ENCODE assay signal across 26 cellular contexts in the genomic region with DNA sequence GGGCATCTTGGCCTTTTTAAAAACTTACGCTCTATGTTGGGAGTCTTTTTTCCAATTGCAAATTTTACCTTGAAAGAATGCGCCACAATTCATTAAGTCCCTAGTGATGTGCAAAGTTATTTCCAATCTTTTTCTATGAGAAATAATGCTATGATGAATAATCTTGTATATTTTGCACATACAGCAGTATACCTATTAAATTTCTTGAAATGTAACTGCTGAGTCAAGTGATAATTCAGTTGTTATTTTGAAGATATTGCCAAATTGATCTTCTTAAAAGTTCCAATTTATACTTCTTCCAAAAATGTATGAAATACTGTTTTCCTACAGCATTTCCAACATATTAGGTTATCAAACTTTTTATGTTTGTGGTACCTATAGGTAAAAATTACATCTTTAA.
"Had no signal": no experiment of that assay in that cellular context is flagged by ENCODE, and none has a peak within 500 bp of the region (broad histone marks: within the 10 kb centered on the region; RNA-seq: fewer than 3 reads in every experiment).

No MANE protein-coding gene starts in this region.

- H2AFZ ChIP-seq: neural progenitor cell, parathyroid adenoma had no signal

- H3K4me1 ChIP-seq: neural progenitor cell, parathyroid adenoma, psoas muscle, upper lobe of left lung, vagina had no signal

- H3K27me3 ChIP-seq: neural progenitor cell, ovary, sigmoid colon, stomach, thyroid gland, tibial nerve, upper lobe of left lung, vagina had no signal

- ATAC-seq: naive thymus-derived CD4-positive, alpha-beta T cell; natural killer cell; psoas muscle; right cardiac atrium; stimulated activated effector memory CD8-positive, alpha-beta T cell treated with anti-CD3 and anti-CD28 coated beads, Interleukin-12 subunit alpha, Interleukin-12 subunit beta, amount 100 ng/mL, for 72 hours; stimulated activated naive B cell treated with anti-CD40 and anti-IgM and Interleukin-4, amounts not matched to agents 10 μg/mL and 1 μg/mL and 100 μg/mL, for 72 hours had no signal

- H3K4me3 ChIP-seq: neural progenitor cell, ovary, psoas muscle, sigmoid colon, stomach, thoracic aorta, thyroid gland, tibial nerve, upper lobe of left lung, vagina had no signal

- FAIRE-seq: small intestine, urothelium cell line had no signal

- H3K9ac ChIP-seq: neural progenitor cell, parathyroid adenoma had no signal

- DNase-seq: naive thymus-derived CD4-positive, alpha-beta T cell; natural killer cell; occipital lobe; ovary; posterior cingulate gyrus; psoas muscle; right cardiac atrium; sigmoid colon; small intestine; stimulated activated CD4-positive, alpha-beta T cell treated with anti-CD3 and anti-CD28 coated beads, Interleukin-15, amount 100 ng/mL, for 24 hours; stimulated activated CD4-positive, alpha-beta T cell treated with anti-CD3 and anti-CD28 coated beads, Interleukin-2, amount 100 ng/mL, for 24 hours; stimulated activated CD4-positive, alpha-beta T cell treated with anti-CD3 and anti-CD28 coated beads, Interleukin-2, amount 100 ng/mL, for 48 hours; stimulated activated CD4-positive, alpha-beta T cell treated with anti-CD3 and anti-CD28 coated beads, Interleukin-4, amount 100 ng/mL, for 24 hours; stimulated activated naive B cell treated with anti-CD40 and anti-IgM and Interleukin-4, amounts not matched to agents 10 μg/mL and 1 μg/mL and 100 μg/mL, for 72 hours; stimulated activated naive CD4-positive, alpha-beta T cell treated with Interleukin-2 at 50 U/mL for 16 hours; stomach; thyroid gland; trophoblast cell; upper lobe of left lung had no signal

- H3K36me3 ChIP-seq: neural progenitor cell, ovary, sigmoid colon, stomach, thoracic aorta, thyroid gland, tibial nerve, upper lobe of left lung, vagina had no signal

- H3K9me3 ChIP-seq: ovary, psoas muscle, sigmoid colon, stomach, thoracic aorta, thyroid gland, tibial nerve, upper lobe of left lung, vagina had no signal

- H3K4me2 ChIP-seq: neural progenitor cell had no signal

- H3K27ac ChIP-seq: neural progenitor cell, ovary, parathyroid adenoma, psoas muscle, sigmoid colon, stomach, thoracic aorta, thyroid gland, tibial nerve, upper lobe of left lung, vagina had no signal

- H3K79me2 ChIP-seq: parathyroid adenoma had no signal
